Comparison of ENCODE assay signal across 24 cellular contexts in the genomic region with DNA sequence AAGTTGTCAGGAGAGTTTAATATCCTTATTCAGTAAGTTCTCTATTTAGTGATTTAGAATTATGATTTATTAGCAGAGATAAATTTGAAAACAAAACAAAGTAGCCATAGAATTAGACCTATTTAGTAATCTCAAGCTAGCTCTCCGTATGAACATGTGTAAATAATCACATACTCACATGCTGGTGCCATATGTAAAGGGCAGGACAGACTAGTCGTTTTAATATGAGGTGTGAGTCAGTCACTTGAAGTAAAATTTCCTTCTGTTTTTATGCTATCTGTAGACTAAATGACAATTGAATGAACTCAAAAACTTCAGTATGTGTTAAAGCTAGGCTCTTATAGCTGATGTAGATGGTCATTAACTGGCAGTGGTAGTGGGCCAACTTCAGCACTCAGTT.
"Had no signal": no experiment of that assay in that cellular context is flagged by ENCODE, and none has a peak within 500 bp of the region (broad histone marks: within the 10 kb centered on the region; RNA-seq: fewer than 3 reads in every experiment).

No MANE protein-coding gene starts in this region.

- H3K4me3 ChIP-seq: dorsolateral prefrontal cortex, heart left ventricle, psoas muscle, spleen, thoracic aorta, transverse colon had no signal

- H3K27me3 Mint-ChIP-seq: naive thymus-derived CD4-positive, alpha-beta T cell; stimulated activated memory B cell treated with anti-CD40 and anti-IgM and Interleukin-4, amounts not matched to agents 10 μg/mL and 1 μg/mL and 100 μg/mL, for 72 hours; stimulated activated naive CD8-positive, alpha-beta T cell treated with anti-CD3 and anti-CD28 coated beads, Interleukin-15, Interleukin-2, amounts not matched to agents 100 ng/mL and 50 ng/mL, for 24 hours had no signal

- H3K4me3 Mint-ChIP-seq: naive thymus-derived CD4-positive, alpha-beta T cell; nephron progenitor cell; stimulated activated memory B cell treated with anti-CD40 and anti-IgM and Interleukin-4, amounts not matched to agents 10 μg/mL and 1 μg/mL and 100 μg/mL, for 72 hours; stimulated activated naive CD8-positive, alpha-beta T cell treated with anti-CD3 and anti-CD28 coated beads, Interleukin-15, Interleukin-2, amounts not matched to agents 100 ng/mL and 50 ng/mL, for 24 hours had no signal

- H2AFZ ChIP-seq: parathyroid adenoma had no signal

- ATAC-seq: esophagus mucosa; heart left ventricle; left lobe of liver; naive thymus-derived CD4-positive, alpha-beta T cell; psoas muscle; sciatic nerve; stimulated activated memory B cell treated with anti-CD40 and anti-IgM and Interleukin-4, amounts not matched to agents 10 μg/mL and 1 μg/mL and 100 μg/mL, for 72 hours had no signal

- H3K27ac ChIP-seq: dorsolateral prefrontal cortex, heart left ventricle, parathyroid adenoma, psoas muscle, spleen, thoracic aorta, transverse colon had no signal

- H3K27ac Mint-ChIP-seq: nephron progenitor cell; stimulated activated memory B cell treated with anti-CD40 and anti-IgM and Interleukin-4, amounts not matched to agents 10 μg/mL and 1 μg/mL and 100 μg/mL, for 72 hours; stimulated activated naive CD8-positive, alpha-beta T cell treated with anti-CD3 and anti-CD28 coated beads, Interleukin-15, Interleukin-2, amounts not matched to agents 100 ng/mL and 50 ng/mL, for 24 hours had no signal

- H3K9me3 ChIP-seq: heart left ventricle, psoas muscle, spleen, thoracic aorta, transverse colon had no signal

- DNase-seq: cortex of kidney; dorsolateral prefrontal cortex; effector CD8-positive, alpha-beta T cell; heart left ventricle; hypothalamus; islet precursor cell; mammary epithelial cell; naive thymus-derived CD4-positive, alpha-beta T cell; nephron progenitor cell; psoas muscle; retina; spleen; stimulated activated CD4-positive, alpha-beta T cell treated with anti-CD3 and anti-CD28 coated beads, Interleukin-15, amount 100 ng/mL, for 24 hours; stimulated activated CD4-positive, alpha-beta T cell treated with anti-CD3 and anti-CD28 coated beads, Interleukin-1b, Interleukin-23, amount 100 ng/mL, for 48 hours; stimulated activated CD4-positive, alpha-beta T cell treated with anti-CD3 and anti-CD28 coated beads, Interleukin-4, amount 100 ng/mL, for 24 hours; substantia nigra; transverse colon had no signal

- H3K9me3 Mint-ChIP-seq: naive thymus-derived CD4-positive, alpha-beta T cell; nephron progenitor cell; stimulated activated memory B cell treated with anti-CD40 and anti-IgM and Interleukin-4, amounts not matched to agents 10 μg/mL and 1 μg/mL and 100 μg/mL, for 72 hours; stimulated activated naive CD8-positive, alpha-beta T cell treated with anti-CD3 and anti-CD28 coated beads, Interleukin-15, Interleukin-2, amounts not matched to agents 100 ng/mL and 50 ng/mL, for 24 hours had no signal

- H3K27me3 ChIP-seq: dorsolateral prefrontal cortex, heart left ventricle, spleen, transverse colon had no signal
